1 cellular context compared by ENCODE assay signal in the genomic region with DNA sequence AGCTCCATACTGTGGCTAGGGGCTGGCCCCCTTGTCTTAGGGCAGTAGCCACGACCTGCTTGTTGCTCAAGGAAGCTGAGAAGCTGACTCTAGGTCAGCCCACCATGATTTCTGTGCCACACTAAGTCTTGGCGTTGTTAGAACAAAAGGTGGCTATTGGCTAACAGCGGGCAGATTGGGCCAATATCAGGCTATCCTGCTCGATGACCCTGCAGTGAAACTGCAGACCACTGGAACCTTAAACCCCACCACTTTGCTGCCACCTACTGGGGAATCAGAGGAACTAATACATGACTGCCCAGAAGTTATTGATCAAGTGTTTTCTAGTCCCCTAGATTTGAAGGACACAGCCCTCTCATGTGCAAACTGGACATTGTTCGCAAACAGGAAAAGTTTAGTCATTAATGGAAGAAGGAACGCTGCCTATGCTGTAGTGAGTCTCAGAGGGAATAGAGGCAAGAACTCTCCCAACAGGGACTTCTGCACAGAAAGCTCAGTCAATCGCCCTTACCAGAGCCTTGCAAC.
TF ChIP-seq lines count a peak whose summit lies in the region.

No MANE protein-coding gene starts in this region.

TF ChIP-seq in HCT116, 20 proteins besides CTCF, POLR2A, EP300 and RAD21 (continued from another document):
- TF ChIP-seq EGR1 (IDR thresholded peaks at IDR 0.05; ENCODE audit: low read depth), result no peak
- TF ChIP-seq, protein P1, sequence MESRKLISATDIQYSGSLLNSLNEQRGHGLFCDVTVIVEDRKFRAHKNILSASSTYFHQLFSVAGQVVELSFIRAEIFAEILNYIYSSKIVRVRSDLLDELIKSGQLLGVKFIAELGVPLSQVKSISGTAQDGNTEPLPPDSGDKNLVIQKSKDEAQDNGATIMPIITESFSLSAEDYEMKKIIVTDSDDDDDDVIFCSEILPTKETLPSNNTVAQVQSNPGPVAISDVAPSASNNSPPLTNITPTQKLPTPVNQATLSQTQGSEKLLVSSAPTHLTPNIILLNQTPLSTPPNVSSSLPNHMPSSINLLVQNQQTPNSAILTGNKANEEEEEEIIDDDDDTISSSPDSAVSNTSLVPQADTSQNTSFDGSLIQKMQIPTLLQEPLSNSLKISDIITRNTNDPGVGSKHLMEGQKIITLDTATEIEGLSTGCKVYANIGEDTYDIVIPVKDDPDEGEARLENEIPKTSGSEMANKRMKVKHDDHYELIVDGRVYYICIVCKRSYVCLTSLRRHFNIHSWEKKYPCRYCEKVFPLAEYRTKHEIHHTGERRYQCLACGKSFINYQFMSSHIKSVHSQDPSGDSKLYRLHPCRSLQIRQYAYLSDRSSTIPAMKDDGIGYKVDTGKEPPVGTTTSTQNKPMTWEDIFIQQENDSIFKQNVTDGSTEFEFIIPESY (IDR thresholded peaks at IDR 0.05; ENCODE audit: extremely low read depth, insufficient replicate concordance, low read length), result no peak
